In genomic region chr15:57380854-57381253, GRCh38 we compare ENCODE assay signal across 2 cellular contexts.
TF ChIP-seq lines count a peak whose summit lies in the region.

No MANE protein-coding gene starts in this region.

TF ChIP-seq in H1, 55 proteins besides CTCF, POLR2A, EP300 and RAD21:
- TF ChIP-seq GABPA (IDR thresholded peaks at IDR 0.05; ENCODE audit: borderline replicate concordance, insufficient read depth, low read length) (no peak), SP2 (IDR thresholded peaks at IDR 0.05; ENCODE audit: low read length) (no peak), POLR2AphosphoS5 (IDR thresholded peaks at IDR 0.05; ENCODE audit: low read depth, low read length) (no peak), FOSL1 (IDR thresholded peaks at IDR 0.05; ENCODE audit: insufficient read depth, low read depth, low read length) (no peak), SAP30 (IDR thresholded peaks at IDR 0.05; ENCODE audit: insufficient read depth, insufficient replicate concordance, low read length) (no peak), HDAC6 (IDR thresholded peaks at IDR 0.05; ENCODE audit: low read depth, low read length) (no peak), BRCA1 (IDR thresholded peaks at IDR 0.05; ENCODE audit: low read depth, low read length) (no peak)
- TF ChIP-seq, protein P1, sequence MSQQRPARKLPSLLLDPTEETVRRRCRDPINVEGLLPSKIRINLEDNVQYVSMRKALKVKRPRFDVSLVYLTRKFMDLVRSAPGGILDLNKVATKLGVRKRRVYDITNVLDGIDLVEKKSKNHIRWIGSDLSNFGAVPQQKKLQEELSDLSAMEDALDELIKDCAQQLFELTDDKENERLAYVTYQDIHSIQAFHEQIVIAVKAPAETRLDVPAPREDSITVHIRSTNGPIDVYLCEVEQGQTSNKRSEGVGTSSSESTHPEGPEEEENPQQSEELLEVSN (IDR thresholded peaks at IDR 0.05), result no peak

TF ChIP-seq in HepG2, 621 proteins besides CTCF, POLR2A, EP300 and RAD21:
- TF ChIP-seq MAFK (conservative IDR thresholded peaks at IDR 0.05 in 1 of 2, IDR thresholded peaks at IDR 0.05 in 1 of 2; ENCODE audit: low read length in 2 of 2) (peak in 1 of 2 experiments; percentile 41; a peak in 1 of 4 replicates), ZNF432 (CRISPR knock-in tag; IDR thresholded peaks at IDR 0.05; ENCODE audit: borderline replicate concordance) (no peak), SNRNP70 (IDR thresholded peaks at IDR 0.05; ENCODE audit: low read depth, low read length) (no peak), MAFF (IDR thresholded peaks at IDR 0.05; ENCODE audit: low read depth, low read length) (0 out of 2 replicates have a peak, but pooled peaks have one; percentile 47)
